Comparison of ENCODE assay signal across 9 cellular contexts in genomic region chr2:240567872-240568677, GRCh38. TPM values are rescaled to one million over a fixed set of nuclear protein-coding genes. Genes with fewer than 3 reads are reported as not detected.
DNase-seq lines count a peak whose midpoint lies in the region; ATAC-seq, FAIRE-seq and TF ChIP-seq lines count a peak whose summit lies in the region.
"Had no signal": no experiment of that assay in that cellular context is flagged by ENCODE, and none has a peak within 500 bp of the region (broad histone marks: within the 10 kb centered on the region; RNA-seq: fewer than 3 reads in every experiment).

TSS of gene RNPEPL1 (plus strand) at chr2:240568484. CDS start at chr2:240568587, 103 bp downstream.

- H3K9me2 ChIP-seq in neural cell (ENCODE audit: insufficient read depth, low read length), result no peaks in the 10 kb centered on the region

- H3K27ac ChIP-seq in OCI-LY3 (ENCODE audit: low read length) (peak within 1 kb of the TSS; percentile 46), neural cell (ENCODE audit: low read length) (peak within 1 kb of the TSS; percentile 58), aorta (ENCODE audit: low read depth in 1 of 2, low read length in 2 of 2) (peak within 1 kb of the TSS in 1 of 2 donors; percentile 78)

- TF ChIP-seq RAD21 in neural cell (conservative IDR thresholded peaks at IDR 0.05), result no peak

- peaks cover 35% of the 10 kb centered on the region for H3K4me1 ChIP-seq in OCI-LY3 (ENCODE audit: low read length)
- peaks cover 0 to 4% of the 10 kb centered on the region in 2 donors for H3K4me1 ChIP-seq in aorta (ENCODE audit: control insufficient read depth in 1 of 2, insufficient read depth in 2 of 2, low read length in 2 of 2)

- WGBS in aorta, 2 donors, result 1% methylated on average over 60 to 106 of the region's 106 CpGs

- H2AFZ ChIP-seq in OCI-LY3 (ENCODE audit: low read depth, low read length) (peak within 1 kb of the TSS; percentile 39; the same call in 1 of the 2 replicates), neural cell (ENCODE audit: low read depth, low read length) (no peak within 1 kb of the TSS)

- H3K36me3 ChIP-seq in OCI-LY3 (replicated peaks; ENCODE audit: low read depth, low read length) (no peaks in the 10 kb centered on the region), neural cell (ENCODE audit: insufficient read depth, low read length) (no peaks in the 10 kb centered on the region), aorta (ENCODE audit: control insufficient read depth in 1 of 2, insufficient read depth in 2 of 2, low read length in 1 of 2) (no peaks in the 10 kb centered on the region)

- ATAC-seq in HG03039 (IDR thresholded peaks at IDR 0.05; ENCODE audit: unreplicated experiment) (peak; percentile 31), aorta (ENCODE audit: low FRiP score) (no peak)

- intact Hi-C loops in aorta (cut with DNase I), result loop anchor here in 1 of 2 donors (2.0 to 10.0 kb wide), 2 partner anchors 19 to 427 kb away; partner anchors contain the start of genes CAPN10 and SNED1

- H3K79me2 ChIP-seq in OCI-LY3 (ENCODE audit: low read length) (peaks cover 26% of the 10 kb centered on the region), neural cell (replicated peaks; ENCODE audit: insufficient read depth, low read length) (peaks cover 6% of the 10 kb centered on the region)

- H3K9me3 ChIP-seq in OCI-LY3 (ENCODE audit: insufficient read depth, low read length) (no peaks in the 10 kb centered on the region), neural cell (ENCODE audit: low read length) (no peaks in the 10 kb centered on the region), aorta (ENCODE audit: control insufficient read depth, low read length) (no peaks in the 10 kb centered on the region)

- H3K4me2 ChIP-seq in OCI-LY3 (ENCODE audit: low read length) (peak within 1 kb of the TSS; percentile 99), neural cell (ENCODE audit: low read length) (peak within 1 kb of the TSS; percentile 83)

- H3K9ac ChIP-seq in OCI-LY3 (ENCODE audit: low read length) (peak within 1 kb of the TSS; percentile 87), neural cell (ENCODE audit: low read length) (peak within 1 kb of the TSS; percentile 74)

- TF ChIP-seq EP300 in neural cell (conservative IDR thresholded peaks at IDR 0.05; ENCODE audit: poor library complexity, severe bottlenecking), result no peak

- no peaks in the 10 kb centered on the region for H3K27me3 ChIP-seq in OCI-LY3 (ENCODE audit: low read depth, low read length)
- H3K27me3 ChIP-seq in neural cell (ENCODE audit: insufficient read depth, low read depth, low read length), result no peaks in the 10 kb centered on the region
- no peaks in the 10 kb centered on the region for H3K27me3 ChIP-seq in aorta (ENCODE audit: control insufficient read depth in 1 of 2, insufficient read depth in 2 of 2, low read length in 1 of 2)

- H3F3A ChIP-seq in neural cell (ENCODE audit: insufficient read depth, low read length, poor library complexity, severe bottlenecking), result peaks cover 3% of the 10 kb centered on the region

- FAIRE-seq in frontal cortex (lab: Jason Lieb, UNC), result no peak
- FAIRE-seq: G401.6 had no signal

- H3K4me3 ChIP-seq in OCI-LY3 (ENCODE audit: low read length) (peak within 1 kb of the TSS; percentile 94), neural cell (ENCODE audit: low read length) (peak within 1 kb of the TSS; percentile 91), aorta (ENCODE audit: low read length in 2 of 2) (peak within 1 kb of the TSS; percentile 19 to 78)

- TF ChIP-seq CTCF in OCI-LY3 (IDR thresholded peaks at IDR 0.05; ENCODE audit: low read depth, low read length) (no peak), neural cell (IDR thresholded peaks at IDR 0.05; ENCODE audit: poor library complexity, severe bottlenecking) (no peak)

- DNase-seq in NCI-H2081 (lab: John Stamatoyannopoulos, UW), result peak; percentile 46 to 64
- DNase-seq in NCI-H2081 treated with DMSO at 0.1 percent for 48 hours (lab: John Stamatoyannopoulos, UW), result no peak
- DNase-seq in activated gamma-delta T cell (lab: John Stamatoyannopoulos, UW), result peak; percentile 62
- DNase-seq in frontal cortex (ENCODE audit: low spot score in 2 of 2), result peak; percentile 73 to 81
- DNase-seq in aorta, result peak; percentile 60 to 85

- H4K20me1 ChIP-seq in OCI-LY3 (ENCODE audit: insufficient read depth, low read length) (peaks cover 9% of the 10 kb centered on the region; the same call in 1 of the 2 replicates), neural cell (ENCODE audit: insufficient read depth) (no peaks in the 10 kb centered on the region)

TF ChIP-seq in neural cell, 6 proteins besides CTCF, POLR2A, EP300 and RAD21:
- TF ChIP-seq SMC3 (conservative IDR thresholded peaks at IDR 0.05; ENCODE audit: poor library complexity) (no peak), REST (IDR thresholded peaks at IDR 0.05; ENCODE audit: borderline replicate concordance) (no peak), TAF1 (IDR thresholded peaks at IDR 0.05; ENCODE audit: low read depth) (no peak), POLR2AphosphoS5 (IDR thresholded peaks at IDR 0.05) (peak; percentile 44), EZH2 (IDR thresholded peaks at IDR 0.05; ENCODE audit: borderline replicate concordance, insufficient read depth, low read length, poor library complexity, severe bottlenecking) (no peak), MXI1 (conservative IDR thresholded peaks at IDR 0.05; ENCODE audit: poor library complexity, severe bottlenecking) (peak; percentile 83)
TF ChIP-seq in neural cell: peak in this region for 2.

RNA-seq across cellular contexts. Expression of gene RNPEPL1, which starts in this region (rescaled TPM):
- total RNA-seq in frontal cortex (4.5 TPM), aorta (10 to 100 TPM; 42.9 to 46.9 TPM)
- polyA plus RNA-seq in neural cell (16.1 and 23.3 TPM in 2 replicates), aorta (100 to 1,000 TPM in 1 of 2 donors, 10 to 100 TPM in 1; 48.2 to 108 TPM)
- 9.3 and 10.5 TPM in 2 replicates for polyA minus RNA-seq in neural cell
